In the genomic region with DNA sequence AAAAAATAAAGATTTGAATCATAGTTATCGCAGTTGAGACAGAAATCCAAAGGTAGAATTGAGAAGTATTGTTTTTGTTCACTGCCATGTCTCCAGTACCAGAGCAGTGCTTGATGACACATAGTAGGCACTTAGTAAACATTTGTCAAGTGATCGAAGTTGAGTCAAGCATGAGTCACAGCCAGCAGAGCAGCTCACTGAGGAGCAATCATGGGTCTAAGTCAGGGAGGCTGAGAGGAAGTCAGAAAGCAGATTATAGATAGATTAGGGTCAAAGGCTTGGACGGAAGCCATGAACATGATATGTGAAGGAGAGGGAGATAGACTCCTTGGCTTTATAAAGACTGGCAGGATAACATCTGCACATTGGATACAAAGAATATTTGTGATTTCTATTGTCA, we compare ENCODE assay signal across 9 cellular contexts.
DNase-seq lines count a peak whose midpoint lies in the region; ATAC-seq and TF ChIP-seq lines count a peak whose summit lies in the region.
"Had no signal": no experiment of that assay in that cellular context is flagged by ENCODE, and none has a peak within 500 bp of the region (broad histone marks: within the 10 kb centered on the region; RNA-seq: fewer than 3 reads in every experiment).

No MANE protein-coding gene starts in this region.

- no peak for TF ChIP-seq CTCF in left lung (IDR thresholded peaks at IDR 0.05)

- H3K36me3 ChIP-seq in left lung: no peaks in the 10 kb centered on the region

- H3K27me3 Mint-ChIP-seq in activated T-cell treated with anti-CD3 and anti-CD28 coated beads, Interleukin-2, amount 50 U/mL, for 72 hours (ENCODE audit: low read depth): peaks cover 31% of the 10 kb centered on the region

- H3K9me3 Mint-ChIP-seq in activated T-cell treated with anti-CD3 and anti-CD28 coated beads, Interleukin-2, amount 50 U/mL, for 72 hours: peaks cover 0 to 2% of the 10 kb centered on the region in 2 donors
- H3K9me3 Mint-ChIP-seq: activated T-helper 1 cell treated with anti-CD3 and anti-CD28 coated beads, Interleukin-12 subunit alpha, Interleukin-12 subunit beta, Interleukin-2, Interleukin-4 antibody, amounts not matched to agents 30 ng/mL and 10 ng/mL and 1 ng/mL, durations not matched to agents 14 hours and 24 hours and 36 hours; neural crest cell had no signal

- H3K27me3 ChIP-seq in left lung: no peaks in the 10 kb centered on the region

- no peak overlapping the region for H3K27ac ChIP-seq in left lung

- H3K4me3 Mint-ChIP-seq in activated T-cell treated with anti-CD3 and anti-CD28 coated beads, Interleukin-2, amount 50 U/mL, for 72 hours: no peak overlapping the region
- H3K4me3 Mint-ChIP-seq: activated T-helper 1 cell treated with anti-CD3 and anti-CD28 coated beads, Interleukin-12 subunit alpha, Interleukin-12 subunit beta, Interleukin-2, Interleukin-4 antibody, amounts not matched to agents 30 ng/mL and 10 ng/mL and 1 ng/mL, durations not matched to agents 14 hours and 24 hours and 36 hours; neural crest cell had no signal

- peak; percentile 2 for DNase-seq in ELF-1 (ENCODE audit: low read depth, low spot score)
- peak; percentile 3 for DNase-seq in LoVo (ENCODE audit: low spot score)
- DNase-seq in activated T-cell treated with anti-CD3 and anti-CD28 coated beads, Interleukin-2, amount 50 U/mL, for 72 hours: peak; percentile 43 to 60
- DNase-seq in left lung: no peak
- no peak for DNase-seq in amygdala (lab: John Stamatoyannopoulos, UW)
- no peak for DNase-seq in NK-92 treated with Interleukin-12 subunit alpha and Interleukin-12 subunit beta, amount 100 ng/mL, for 24 hours (lab: John Stamatoyannopoulos, UW)

- no peaks in the 10 kb centered on the region for H3K36me3 Mint-ChIP-seq in activated T-cell treated with anti-CD3 and anti-CD28 coated beads, Interleukin-2, amount 50 U/mL, for 72 hours (ENCODE audit: insufficient read depth in 2 of 2)

- no peak overlapping the region for H3K4me3 ChIP-seq in left lung

- H3K4me1 Mint-ChIP-seq in activated T-cell treated with anti-CD3 and anti-CD28 coated beads, Interleukin-2, amount 50 U/mL, for 72 hours (ENCODE audit: low read depth): peaks cover 13% of the 10 kb centered on the region

- H3K9me3 ChIP-seq in left lung: no peaks in the 10 kb centered on the region

- intact Hi-C loops in left lung (cut with DNase I): no loop called here

- H3K4me1 ChIP-seq in left lung: no peaks in the 10 kb centered on the region

- peak; percentile 100 for ATAC-seq in activated T-cell treated with anti-CD3 and anti-CD28 coated beads, Interleukin-2, amount 50 U/mL, for 72 hours (replicated peaks in 1 of 2)
- peak; percentile 50 for ATAC-seq in left lung
- no peak for ATAC-seq in HG02938 (IDR thresholded peaks at IDR 0.05; ENCODE audit: unreplicated experiment)

- H3K27ac Mint-ChIP-seq in activated T-cell treated with anti-CD3 and anti-CD28 coated beads, Interleukin-2, amount 50 U/mL, for 72 hours: peak overlapping the region; percentile 3
- H3K27ac Mint-ChIP-seq: activated T-helper 1 cell treated with anti-CD3 and anti-CD28 coated beads, Interleukin-12 subunit alpha, Interleukin-12 subunit beta, Interleukin-2, Interleukin-4 antibody, amounts not matched to agents 30 ng/mL and 10 ng/mL and 1 ng/mL, durations not matched to agents 14 hours and 24 hours and 36 hours had no signal

Comparison
In these comparisons a context has a peak if more than half of its experiments do, and no peak if none do; other contexts are left out.
1. DNase-seq: peak in ELF-1 (single experiment), LoVo (single experiment) and activated T-cell treated with anti-CD3 and anti-CD28 coated beads, Interleukin-2, amount 50 U/mL, for 72 hours (2 of 2); none in left lung (0 of 2), amygdala (0 of 56) and NK-92 treated with Interleukin-12 subunit alpha and Interleukin-12 subunit beta, amount 100 ng/mL, for 24 hours (single experiment).